ENCODE assay signal across 8 cellular contexts in the genomic region with DNA sequence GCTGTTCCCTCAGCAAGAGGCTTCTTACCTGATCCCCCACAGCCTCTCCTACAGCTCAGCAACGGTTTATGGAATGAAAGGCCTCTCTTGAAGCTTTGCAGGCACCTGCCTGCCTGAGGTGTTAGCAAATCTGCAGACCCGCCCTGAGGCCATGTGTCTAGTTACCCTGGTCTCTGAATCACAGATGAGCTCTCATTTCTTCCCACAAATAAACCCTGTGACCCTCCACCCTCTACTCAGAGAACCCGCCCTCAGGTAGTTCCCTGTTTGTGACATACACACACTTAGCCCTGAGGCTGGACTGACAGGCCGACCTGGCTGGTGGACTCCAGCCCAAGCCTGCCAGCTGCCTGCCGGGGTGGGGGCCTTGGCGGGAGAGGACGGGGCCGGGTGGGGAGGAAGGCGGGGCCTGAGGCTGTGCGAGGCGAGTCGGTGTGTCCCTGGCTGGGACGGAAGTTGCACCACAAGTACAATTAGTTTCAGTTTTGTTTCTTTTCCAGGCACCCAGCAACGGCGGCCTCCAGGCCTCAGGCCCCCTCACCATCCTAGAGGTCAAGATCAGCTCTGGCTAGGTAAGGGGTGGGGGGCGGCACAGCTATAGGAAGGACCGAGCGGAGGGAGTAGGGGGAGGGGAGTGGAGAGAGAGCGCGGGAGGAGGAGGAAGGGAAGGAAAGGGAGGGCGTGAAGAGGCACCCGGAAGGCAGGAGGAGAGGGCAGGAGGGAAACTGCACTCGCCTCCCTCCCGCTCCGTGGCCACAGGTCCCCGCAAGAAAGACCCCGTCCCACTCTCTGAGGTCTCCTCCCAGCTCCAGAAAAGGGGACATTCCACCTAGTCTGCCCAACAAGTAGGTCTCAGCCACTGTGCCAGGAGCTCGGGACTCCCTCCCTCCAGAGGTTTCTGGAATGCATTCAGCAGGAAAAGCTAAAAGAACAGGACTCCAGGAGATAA.
DNase-seq lines count a peak whose midpoint lies in the region; ATAC-seq and TF ChIP-seq lines count a peak whose summit lies in the region.

A gene with protein sequence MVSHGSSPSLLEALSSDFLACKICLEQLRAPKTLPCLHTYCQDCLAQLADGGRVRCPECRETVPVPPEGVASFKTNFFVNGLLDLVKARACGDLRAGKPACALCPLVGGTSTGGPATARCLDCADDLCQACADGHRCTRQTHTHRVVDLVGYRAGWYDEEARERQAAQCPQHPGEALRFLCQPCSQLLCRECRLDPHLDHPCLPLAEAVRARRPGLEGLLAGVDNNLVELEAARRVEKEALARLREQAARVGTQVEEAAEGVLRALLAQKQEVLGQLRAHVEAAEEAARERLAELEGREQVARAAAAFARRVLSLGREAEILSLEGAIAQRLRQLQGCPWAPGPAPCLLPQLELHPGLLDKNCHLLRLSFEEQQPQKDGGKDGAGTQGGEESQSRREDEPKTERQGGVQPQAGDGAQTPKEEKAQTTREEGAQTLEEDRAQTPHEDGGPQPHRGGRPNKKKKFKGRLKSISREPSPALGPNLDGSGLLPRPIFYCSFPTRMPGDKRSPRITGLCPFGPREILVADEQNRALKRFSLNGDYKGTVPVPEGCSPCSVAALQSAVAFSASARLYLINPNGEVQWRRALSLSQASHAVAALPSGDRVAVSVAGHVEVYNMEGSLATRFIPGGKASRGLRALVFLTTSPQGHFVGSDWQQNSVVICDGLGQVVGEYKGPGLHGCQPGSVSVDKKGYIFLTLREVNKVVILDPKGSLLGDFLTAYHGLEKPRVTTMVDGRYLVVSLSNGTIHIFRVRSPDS (plus strand): TSS at position 482 of the 949 bp plus-strand sequence. CDS start 1,832 bp downstream, outside the sequence.

- H3K4me3 ChIP-seq in OCI-LY3 (ENCODE audit: low read length), result peak within 1 kb of the TSS; percentile 97
- H3K4me3 ChIP-seq in muscle layer of colon (ENCODE audit: low read depth in 1 of 2, low read length in 2 of 2), result peak within 1 kb of the TSS; percentile 78 to 96

- TF ChIP-seq POLR2A in erythroblast (IDR thresholded peaks at IDR 0.05; ENCODE audit: low read length), result peak; percentile 62

- peak; percentile 86 for ATAC-seq in GM19397 (IDR thresholded peaks at IDR 0.05; ENCODE audit: unreplicated experiment)
- ATAC-seq in HG03571 (IDR thresholded peaks at IDR 0.05; ENCODE audit: unreplicated experiment), result peak; percentile 78

- H2AFZ ChIP-seq in OCI-LY3 (ENCODE audit: low read depth, low read length), result peak within 1 kb of the TSS; percentile 77

- H3K36me3 ChIP-seq in OCI-LY3 (replicated peaks; ENCODE audit: low read depth, low read length) (peaks cover 26% of the 10 kb centered on the region), muscle layer of colon (ENCODE audit: insufficient read depth, low read length) (peaks cover 8% of the 10 kb centered on the region)

- DNase-seq in activated T-cell treated with anti-CD3 and anti-CD28 coated beads for 4 hours (peak; percentile 60), erythroblast (lab: John Stamatoyannopoulos, UW) (peak; percentile 88 to 91)
- DNase-seq in stimulated activated CD8-positive, alpha-beta memory T cell treated with anti-CD3 and anti-CD28 coated beads, Interleukin-7, amount 100 ng/mL, for 24 hours (ENCODE audit: low read depth), result peak; percentile 51

- no peaks in the 10 kb centered on the region for H3K9me3 ChIP-seq in OCI-LY3 (ENCODE audit: insufficient read depth, low read length)
- H3K9me3 ChIP-seq in muscle layer of colon (ENCODE audit: low read length), result no peaks in the 10 kb centered on the region

- H3K9ac ChIP-seq in OCI-LY3 (ENCODE audit: low read length) (peak within 1 kb of the TSS; percentile 97), muscle layer of colon (ENCODE audit: low read length) (peak within 1 kb of the TSS; percentile 81)

- peak within 1 kb of the TSS; percentile 85 for H3K27ac ChIP-seq in C4-2B
- peak within 1 kb of the TSS; percentile 68 for H3K27ac ChIP-seq in OCI-LY3 (ENCODE audit: low read length)
- peak within 1 kb of the TSS; percentile 96 for H3K27ac ChIP-seq in muscle layer of colon (ENCODE audit: low read depth, low read length)

- H3K4me1 ChIP-seq in OCI-LY3 (ENCODE audit: low read length), result peaks cover 14% of the 10 kb centered on the region
- H3K4me1 ChIP-seq in muscle layer of colon (ENCODE audit: insufficient read depth, low read length), result peaks cover 13% of the 10 kb centered on the region

- peak within 1 kb of the TSS; percentile 88 for H3K4me2 ChIP-seq in OCI-LY3 (ENCODE audit: low read length)

- no peaks in the 10 kb centered on the region for H3K27me3 ChIP-seq in OCI-LY3 (ENCODE audit: low read depth, low read length)
- no peaks in the 10 kb centered on the region for H3K27me3 ChIP-seq in muscle layer of colon (ENCODE audit: control insufficient read depth in 1 of 2, insufficient read depth in 2 of 2, low read length in 2 of 2)

- H4K20me1 ChIP-seq in OCI-LY3 (ENCODE audit: insufficient read depth, low read length), result no peaks in the 10 kb centered on the region

- TF ChIP-seq CTCF in C4-2B (conservative IDR thresholded peaks at IDR 0.05) (no peak), OCI-LY3 (IDR thresholded peaks at IDR 0.05; ENCODE audit: low read depth, low read length) (no peak)

- peaks cover 33% of the 10 kb centered on the region for H3K79me2 ChIP-seq in OCI-LY3 (ENCODE audit: low read length)

Comparison
In these comparisons a context has a peak if more than half of its experiments do, and no peak if none do; other contexts are left out.
1. Peak in every context shown above with its lines: DNase-seq, ATAC-seq, H3K4me3 ChIP-seq and H3K27ac ChIP-seq.